Comparison of ENCODE assay signal across 11 cellular contexts in genomic region chr2:8536686-8537571, GRCh38.
DNase-seq lines count a peak whose midpoint lies in the region; TF ChIP-seq lines count a peak whose summit lies in the region.
"Had no signal": no experiment of that assay in that cellular context is flagged by ENCODE, and none has a peak within 500 bp of the region (broad histone marks: within the 10 kb centered on the region; RNA-seq: fewer than 3 reads in every experiment).

No MANE protein-coding gene starts in this region.

- H3K4me3 Mint-ChIP-seq in neural crest cell: no peak overlapping the region

- peaks cover 21% of the 10 kb centered on the region for H3K4me1 Mint-ChIP-seq in neural crest cell

- H3K36me3 ChIP-seq in BLaER1 treated with 17β-estradiol and CSF1 and Interleukin-3, amounts not matched to agents 10 nM and 100 nM: 0 out of 22 replicates have a peak, but pooled peaks cover 0 to 4% (median 0%) of the 10 kb centered on the region in 11 experiments
- no peaks in the 10 kb centered on the region for H3K36me3 ChIP-seq in adrenal gland (replicated peaks in 1 of 2)

- H3K36me3 Mint-ChIP-seq in neural crest cell (ENCODE audit: low read depth): no peaks in the 10 kb centered on the region

- DNase-seq in LHCN-M2 (ENCODE audit: low read depth) (peak; percentile 47), adrenal gland (peak in 6 of 7 donors; percentile 33 to 83 (median 73)), neural crest cell (ENCODE audit: low read depth, low spot score) (no peak), AG08396 (ENCODE audit: low spot score) (no peak), NCI-H446 treated with DMSO at 0.1 percent for 48 hours (lab: John Stamatoyannopoulos, UW) (no peak), glomerular visceral epithelial cell (ENCODE audit: extremely low spot score) (no peak)
- no peak for DNase-seq in activated CD4-positive, CD25-positive, alpha-beta regulatory T cell treated with anti-CD3 and anti-CD28 coated beads, Interleukin-2, amount 50 U/mL, for 72 hours
- DNase-seq: COR-L47, NCI-H524, SW 1271 had no signal

- H3K9me3 Mint-ChIP-seq in neural crest cell: peaks cover 3% of the 10 kb centered on the region

- H3K27ac ChIP-seq in BLaER1 treated with 17β-estradiol and CSF1 and Interleukin-3, amounts not matched to agents 10 nM and 100 nM: peak overlapping the region; percentile 73 to 99 (median 98)
- peak overlapping the region in 3 of 5 donors; percentile 34 to 93 (median 81) for H3K27ac ChIP-seq in adrenal gland

- H3K4me3 ChIP-seq in BLaER1 treated with 17β-estradiol and CSF1 and Interleukin-3, amounts not matched to agents 10 nM and 100 nM: no peak overlapping the region; a peak in 2 of 20 replicates
- H3K4me3 ChIP-seq in adrenal gland: no peak overlapping the region

- TF ChIP-seq POLR2A in adrenal gland (IDR thresholded peaks at IDR 0.05): no peak

- TF ChIP-seq CTCF in adrenal gland (IDR thresholded peaks at IDR 0.05) (no peak), neural crest cell (conservative IDR thresholded peaks at IDR 0.05) (no peak)

- H3K9me3 ChIP-seq in BLaER1 treated with 17β-estradiol and CSF1 and Interleukin-3, amounts not matched to agents 10 nM and 100 nM (replicated peaks in 1 of 11): peaks cover 11 to 16% (median 14%) of the 10 kb centered on the region in 11 experiments
- H3K9me3 ChIP-seq in adrenal gland (replicated peaks in 1 of 3): no peaks in the 10 kb centered on the region

- no peaks in the 10 kb centered on the region for H3K27me3 ChIP-seq in BLaER1 treated with 17β-estradiol and CSF1 and Interleukin-3, amounts not matched to agents 10 nM and 100 nM
- H3K27me3 ChIP-seq in adrenal gland: no peaks in the 10 kb centered on the region

- no peaks in the 10 kb centered on the region for H3K27me3 Mint-ChIP-seq in neural crest cell (ENCODE audit: low read depth)

- H3K4me2 ChIP-seq in BLaER1 treated with 17β-estradiol and CSF1 and Interleukin-3, amounts not matched to agents 10 nM and 100 nM: peak overlapping the region; percentile 84 to 97 (median 93)

- peak overlapping the region; percentile 70 to 91 (median 86); a peak in 20 of 22 replicates for H3K9ac ChIP-seq in BLaER1 treated with 17β-estradiol and CSF1 and Interleukin-3, amounts not matched to agents 10 nM and 100 nM

- intact Hi-C loops in adrenal gland (cut with DNase I): no loop called here

- no peaks in the 10 kb centered on the region for H4K20me1 ChIP-seq in BLaER1 treated with 17β-estradiol and CSF1 and Interleukin-3, amounts not matched to agents 10 nM and 100 nM

- peaks cover 91 to 94% (median 93%) of the 10 kb centered on the region in 10 experiments for H3K4me1 ChIP-seq in BLaER1 treated with 17β-estradiol and CSF1 and Interleukin-3, amounts not matched to agents 10 nM and 100 nM
- peaks cover 7 to 67% of the 10 kb centered on the region in 2 donors for H3K4me1 ChIP-seq in adrenal gland (replicated peaks in 1 of 2)

- peak overlapping the region; percentile 52 for H3K27ac Mint-ChIP-seq in neural crest cell (ENCODE audit: unreplicated experiment)

- WGBS in adrenal gland, 4 donors: 55 to 62% (median 59%) methylated on average over 10 to 16 of the region's 16 CpGs

Comparison
In these comparisons a context has a peak if more than half of its experiments do, and no peak if none do; other contexts are left out.
1. DNase-seq: peak in LHCN-M2 (single experiment) and adrenal gland (6 of 7); none in neural crest cell (single experiment), activated CD4-positive, CD25-positive, alpha-beta regulatory T cell treated with anti-CD3 and anti-CD28 coated beads, Interleukin-2, amount 50 U/mL, for 72 hours (single experiment), AG08396 (single experiment), NCI-H446 treated with DMSO at 0.1 percent for 48 hours (single experiment) and glomerular visceral epithelial cell (single experiment).